21 cellular contexts compared by ENCODE assay signal in genomic region chr13:71672527-71672926, GRCh38.
DNase-seq lines count a peak whose midpoint lies in the region; ATAC-seq and TF ChIP-seq lines count a peak whose summit lies in the region.
"Had no signal": no experiment of that assay in that cellular context is flagged by ENCODE, and none has a peak within 500 bp of the region (broad histone marks: within the 10 kb centered on the region; RNA-seq: fewer than 3 reads in every experiment).

No MANE protein-coding gene starts in this region.

- no peaks in the 10 kb centered on the region for H3K27me3 ChIP-seq in GM23338 (ENCODE audit: insufficient read depth)
- H3K27me3 ChIP-seq: esophagus muscularis mucosa, MG63 had no signal

- H3K27ac ChIP-seq in GM23338 (ENCODE audit: low read depth), result no peak overlapping the region
- H3K27ac ChIP-seq: esophagus muscularis mucosa, thoracic aorta had no signal

- no peaks in the 10 kb centered on the region for H4K20me1 ChIP-seq in GM23338 (replicated peaks; ENCODE audit: insufficient read depth)

- H3K36me3 ChIP-seq in GM23338 (ENCODE audit: insufficient read depth), result no peaks in the 10 kb centered on the region; the same call in 1 of the 2 replicates
- H3K36me3 ChIP-seq: esophagus muscularis mucosa, MG63, thoracic aorta had no signal

- no peaks in the 10 kb centered on the region for H3K9me3 Mint-ChIP-seq in GM23338
- no peaks in the 10 kb centered on the region for H3K9me3 Mint-ChIP-seq in endothelial cell (ENCODE audit: unreplicated experiment)
- no peaks in the 10 kb centered on the region for H3K9me3 Mint-ChIP-seq in progenitor cell of endocrine pancreas (ENCODE audit: low read depth)
- H3K9me3 Mint-ChIP-seq: activated CD4-positive, alpha-beta T cell treated with anti-CD3 and anti-CD28 coated beads, Interleukin-2, amount 10 ng/mL, durations not matched to agents 24 days and 14 days; activated naive CD8-positive, alpha-beta T cell treated with anti-CD3 and anti-CD28 coated beads, Interleukin-2, amount 10 ng/mL, durations not matched to agents 7 days and 5 days; activated T-helper 2 cell treated with anti-CD3 and anti-CD28 coated beads, Interferon-gamma antibody, Interleukin-2, Interleukin-4, amounts not matched to agents 10 μg/mL and 5 μg/mL and 100 μg/mL, durations not matched to agents 14 hours and 24 hours and 36 hours; stimulated activated memory B cell treated with anti-CD40 and anti-IgM and Interleukin-4, amounts not matched to agents 10 μg/mL and 1 μg/mL and 100 μg/mL, for 72 hours had no signal

- H3K9me2 ChIP-seq in GM23338 (ENCODE audit: insufficient read depth), result no peaks in the 10 kb centered on the region

- no peaks in the 10 kb centered on the region for H3F3A ChIP-seq in GM23338 (replicated peaks; ENCODE audit: low read depth)

- no peak overlapping the region for H2AFZ ChIP-seq in GM23338

- H3K27ac Mint-ChIP-seq in GM23338 (no peak overlapping the region), endothelial cell (ENCODE audit: unreplicated experiment) (no peak overlapping the region), progenitor cell of endocrine pancreas (no peak overlapping the region)
- H3K27ac Mint-ChIP-seq: activated CD4-positive, alpha-beta T cell treated with anti-CD3 and anti-CD28 coated beads, Interleukin-2, amount 10 ng/mL, durations not matched to agents 24 days and 14 days; activated naive CD8-positive, alpha-beta T cell treated with anti-CD3 and anti-CD28 coated beads, Interleukin-2, amount 10 ng/mL, durations not matched to agents 7 days and 5 days; activated T-helper 2 cell treated with anti-CD3 and anti-CD28 coated beads, Interferon-gamma antibody, Interleukin-2, Interleukin-4, amounts not matched to agents 10 μg/mL and 5 μg/mL and 100 μg/mL, durations not matched to agents 14 hours and 24 hours and 36 hours; B cell; stimulated activated memory B cell treated with anti-CD40 and anti-IgM and Interleukin-4, amounts not matched to agents 10 μg/mL and 1 μg/mL and 100 μg/mL, for 72 hours; T-cell had no signal

- TF ChIP-seq CTCF in GM23338 (conservative IDR thresholded peaks at IDR 0.05; ENCODE audit: low read depth in 2 of 2) (peak; percentile 47), endothelial cell (IDR thresholded peaks at IDR 0.05; ENCODE audit: unreplicated experiment) (peak; percentile 33), progenitor cell of endocrine pancreas (IDR thresholded peaks at IDR 0.05; ENCODE audit: unreplicated experiment) (peak; percentile 31)

- DNase-seq in GM23338 (ENCODE audit: low spot score) (peak; percentile 46), NCI-H82 treated with DMSO at 0.1 percent for 48 hours (lab: John Stamatoyannopoulos, UW; ENCODE audit: unreplicated experiment) (peak; percentile 56), endothelial cell (ENCODE audit: low spot score) (no peak), progenitor cell of endocrine pancreas (ENCODE audit: low spot score, unreplicated experiment) (no peak), globus pallidus (ENCODE audit: low spot score) (no peak), SIG-M5 (lab: John Stamatoyannopoulos, UW) (no peak)
- DNase-seq: activated CD4-positive, alpha-beta T cell treated with anti-CD3 and anti-CD28 coated beads, Interleukin-2, amount 10 ng/mL, durations not matched to agents 24 days and 14 days; activated naive CD8-positive, alpha-beta T cell treated with anti-CD3 and anti-CD28 coated beads, Interleukin-2, amount 10 ng/mL, durations not matched to agents 7 days and 5 days; GOT3; left ventricle myocardium superior; MG63; NCI-H1694; right cardiac atrium; T-cell had no signal

- H3K27me3 Mint-ChIP-seq in GM23338 (ENCODE audit: insufficient read depth, low read depth, poor library complexity), result no peaks in the 10 kb centered on the region
- H3K27me3 Mint-ChIP-seq in endothelial cell (ENCODE audit: unreplicated experiment), result no peaks in the 10 kb centered on the region
- H3K27me3 Mint-ChIP-seq in progenitor cell of endocrine pancreas, result no peaks in the 10 kb centered on the region
- H3K27me3 Mint-ChIP-seq: activated CD4-positive, alpha-beta T cell treated with anti-CD3 and anti-CD28 coated beads, Interleukin-2, amount 10 ng/mL, durations not matched to agents 24 days and 14 days; activated naive CD8-positive, alpha-beta T cell treated with anti-CD3 and anti-CD28 coated beads, Interleukin-2, amount 10 ng/mL, durations not matched to agents 7 days and 5 days; B cell; stimulated activated memory B cell treated with anti-CD40 and anti-IgM and Interleukin-4, amounts not matched to agents 10 μg/mL and 1 μg/mL and 100 μg/mL, for 72 hours; T-cell had no signal

- no peaks in the 10 kb centered on the region for H3K4me1 ChIP-seq in GM23338 (ENCODE audit: insufficient read depth)
- H3K4me1 ChIP-seq: esophagus muscularis mucosa had no signal

- ATAC-seq in GM23338, result no peak
- no peak for ATAC-seq in activated CD4-positive, CD25-positive, alpha-beta regulatory T cell treated with anti-CD3 and anti-CD28 coated beads, Interleukin-2, amount 50 U/mL, for 24 hours
- ATAC-seq: HepG2; left ventricle myocardium superior; right cardiac atrium; stimulated activated memory B cell treated with anti-CD40 and anti-IgM and Interleukin-4, amounts not matched to agents 10 μg/mL and 1 μg/mL and 100 μg/mL, for 72 hours; T-cell had no signal

- no peak overlapping the region for H3K4me3 Mint-ChIP-seq in GM23338
- no peak overlapping the region for H3K4me3 Mint-ChIP-seq in endothelial cell (ENCODE audit: unreplicated experiment)
- no peak overlapping the region for H3K4me3 Mint-ChIP-seq in progenitor cell of endocrine pancreas (ENCODE audit: low read depth)
- H3K4me3 Mint-ChIP-seq: activated CD4-positive, alpha-beta T cell treated with anti-CD3 and anti-CD28 coated beads, Interleukin-2, amount 10 ng/mL, durations not matched to agents 24 days and 14 days; activated naive CD8-positive, alpha-beta T cell treated with anti-CD3 and anti-CD28 coated beads, Interleukin-2, amount 10 ng/mL, durations not matched to agents 7 days and 5 days; B cell; stimulated activated memory B cell treated with anti-CD40 and anti-IgM and Interleukin-4, amounts not matched to agents 10 μg/mL and 1 μg/mL and 100 μg/mL, for 72 hours; T-cell had no signal

- H3K4me3 ChIP-seq in GM23338, result no peak overlapping the region
- H3K4me3 ChIP-seq: esophagus muscularis mucosa, MG63, thoracic aorta had no signal

- H3K4me2 ChIP-seq in GM23338, result no peak overlapping the region

- no peaks in the 10 kb centered on the region for H3K4me1 Mint-ChIP-seq in GM23338
- H3K4me1 Mint-ChIP-seq in endothelial cell (ENCODE audit: unreplicated experiment), result no peaks in the 10 kb centered on the region
- no peaks in the 10 kb centered on the region for H3K4me1 Mint-ChIP-seq in progenitor cell of endocrine pancreas (ENCODE audit: low read depth)
- H3K4me1 Mint-ChIP-seq: activated CD4-positive, alpha-beta T cell treated with anti-CD3 and anti-CD28 coated beads, Interleukin-2, amount 10 ng/mL, durations not matched to agents 24 days and 14 days; activated naive CD8-positive, alpha-beta T cell treated with anti-CD3 and anti-CD28 coated beads, Interleukin-2, amount 10 ng/mL, durations not matched to agents 7 days and 5 days; B cell; stimulated activated memory B cell treated with anti-CD40 and anti-IgM and Interleukin-4, amounts not matched to agents 10 μg/mL and 1 μg/mL and 100 μg/mL, for 72 hours; T-cell had no signal

- no peaks in the 10 kb centered on the region; the same call in 2 of the 3 replicates for H3K36me3 Mint-ChIP-seq in GM23338 (ENCODE audit: low read depth)
- peaks cover 6% of the 10 kb centered on the region for H3K36me3 Mint-ChIP-seq in endothelial cell (ENCODE audit: low read depth, unreplicated experiment)
- peaks cover 9% of the 10 kb centered on the region for H3K36me3 Mint-ChIP-seq in progenitor cell of endocrine pancreas (ENCODE audit: insufficient read depth)
- H3K36me3 Mint-ChIP-seq: activated naive CD8-positive, alpha-beta T cell treated with anti-CD3 and anti-CD28 coated beads, Interleukin-2, amount 10 ng/mL, durations not matched to agents 7 days and 5 days; stimulated activated memory B cell treated with anti-CD40 and anti-IgM and Interleukin-4, amounts not matched to agents 10 μg/mL and 1 μg/mL and 100 μg/mL, for 72 hours; T-cell had no signal

- H3K79me2 ChIP-seq in GM23338 (replicated peaks; ENCODE audit: insufficient read depth), result no peaks in the 10 kb centered on the region

TF ChIP-seq in GM23338, 12 proteins besides CTCF, POLR2A, EP300 and RAD21 (continues in another document):
- TF ChIP-seq ETS1 (IDR thresholded peaks at IDR 0.05) (no peak), CREB1 (CRISPR knock-in tag; IDR thresholded peaks at IDR 0.05; ENCODE audit: low read depth) (no peak)

Comparison
In these comparisons a context has a peak if more than half of its experiments do, and no peak if none do; other contexts are left out.
1. DNase-seq: peak in GM23338 (single experiment) and NCI-H82 treated with DMSO at 0.1 percent for 48 hours (single experiment); none in endothelial cell (single experiment), progenitor cell of endocrine pancreas (single experiment), globus pallidus (single experiment) and SIG-M5 (single experiment).
2. Peak in every context shown above with its lines, with median percentiles within 50 percentile points of each other: CTCF ChIP-seq.